8 cellular contexts compared by ENCODE assay signal in the genomic region with DNA sequence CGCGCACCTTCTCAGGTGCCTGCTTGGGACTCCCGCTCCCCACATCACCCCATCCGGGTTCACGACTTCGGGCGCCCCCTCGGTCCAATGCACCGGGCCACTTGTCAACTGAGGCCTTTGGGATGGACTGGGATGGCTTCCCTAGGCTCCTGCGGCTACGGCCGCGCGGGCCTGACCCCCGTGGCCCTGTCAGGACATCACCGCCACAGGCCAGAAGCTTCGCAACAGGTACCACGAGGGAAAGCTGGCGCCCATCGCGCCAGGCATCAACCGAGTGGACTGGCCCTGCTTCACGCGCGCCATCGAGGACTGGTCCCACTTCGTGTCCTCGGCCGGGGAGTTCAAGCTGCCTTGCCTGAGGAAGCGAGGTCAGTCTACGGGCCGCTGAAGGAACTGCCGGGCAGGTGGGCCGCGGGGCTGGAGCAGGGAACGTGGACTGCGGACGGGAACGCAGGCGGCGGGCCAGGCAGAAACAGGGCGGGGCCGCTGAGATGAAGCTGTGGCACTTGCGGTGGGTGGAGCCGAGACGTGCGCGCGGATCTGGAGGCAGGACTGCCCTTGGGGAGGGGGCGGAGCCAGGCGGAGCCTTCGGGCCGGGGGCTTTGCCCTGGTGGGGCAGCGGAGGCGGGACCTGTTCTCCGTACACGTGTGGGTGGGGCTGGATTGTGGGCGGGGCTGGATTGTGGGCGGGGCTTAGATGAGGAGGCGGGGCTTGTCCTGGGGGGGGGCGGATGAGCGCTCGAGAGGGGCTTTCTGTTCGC. TPM values are rescaled to one million over a fixed set of nuclear protein-coding genes. Genes with fewer than 3 reads are reported as not detected.
A peak's percentile ranks its signal among the peaks of the same experiment; 100 is the strongest.
DNase-seq lines count a peak whose midpoint lies in the region; ATAC-seq and TF ChIP-seq lines count a peak whose summit lies in the region.

No MANE protein-coding gene starts in this region.

- DNase-seq in NCI-H526 (lab: John Stamatoyannopoulos, UW) (peak; percentile 59 to 88), fibroblast of the aortic adventitia (ENCODE audit: low read depth) (peak; percentile 51), nephron progenitor cell (peak; percentile 99)
- DNase-seq in activated T-helper 1 cell treated with anti-CD3 and anti-CD28 coated beads, Interleukin-12 subunit alpha, Interleukin-12 subunit beta, Interleukin-2, Interleukin-4 antibody, amounts not matched to agents 30 ng/mL and 10 ng/mL and 1 ng/mL, durations not matched to agents 14 hours and 24 hours and 36 hours (ENCODE audit: low spot score) = peak; percentile 89
- DNase-seq in stimulated activated naive CD4-positive, alpha-beta T cell treated with Interleukin-2 at 50 U/mL for 16 hours (lab: John Stamatoyannopoulos, UW) = peak; percentile 89

- TF ChIP-seq CTCF in fibroblast of the aortic adventitia (IDR thresholded peaks at IDR 0.05; ENCODE audit: insufficient read depth, low read length) = no peak
- no peak for TF ChIP-seq CTCF in nephron progenitor cell (IDR thresholded peaks at IDR 0.05)

- peak overlapping the region; percentile 85 for H3K4me3 Mint-ChIP-seq in activated T-helper 1 cell treated with anti-CD3 and anti-CD28 coated beads, Interleukin-12 subunit alpha, Interleukin-12 subunit beta, Interleukin-2, Interleukin-4 antibody, amounts not matched to agents 30 ng/mL and 10 ng/mL and 1 ng/mL, durations not matched to agents 14 hours and 24 hours and 36 hours
- peak overlapping the region; percentile 86 for H3K4me3 Mint-ChIP-seq in nephron progenitor cell

- H3K27ac ChIP-seq in BLaER1 = no peak overlapping the region

- H3K27ac Mint-ChIP-seq in activated T-helper 1 cell treated with anti-CD3 and anti-CD28 coated beads, Interleukin-12 subunit alpha, Interleukin-12 subunit beta, Interleukin-2, Interleukin-4 antibody, amounts not matched to agents 30 ng/mL and 10 ng/mL and 1 ng/mL, durations not matched to agents 14 hours and 24 hours and 36 hours = no peak overlapping the region
- no peak overlapping the region for H3K27ac Mint-ChIP-seq in nephron progenitor cell

- H3K9me3 ChIP-seq in BLaER1 = no peaks in the 10 kb centered on the region

- peaks cover 11% of the 10 kb centered on the region for H3K27me3 Mint-ChIP-seq in activated T-helper 1 cell treated with anti-CD3 and anti-CD28 coated beads, Interleukin-12 subunit alpha, Interleukin-12 subunit beta, Interleukin-2, Interleukin-4 antibody, amounts not matched to agents 30 ng/mL and 10 ng/mL and 1 ng/mL, durations not matched to agents 14 hours and 24 hours and 36 hours (ENCODE audit: insufficient read depth)
- peaks cover 59% of the 10 kb centered on the region for H3K27me3 Mint-ChIP-seq in nephron progenitor cell (ENCODE audit: low read depth, poor library complexity)

- peak overlapping the region; percentile 55; the same call in 1 of the 2 replicates for H3K9ac ChIP-seq in BLaER1

- H3K4me1 ChIP-seq in BLaER1 = peaks cover 7% of the 10 kb centered on the region

- H3K4me2 ChIP-seq in BLaER1 = peak overlapping the region; percentile 86

- no peaks in the 10 kb centered on the region for H3K36me3 Mint-ChIP-seq in activated T-helper 1 cell treated with anti-CD3 and anti-CD28 coated beads, Interleukin-12 subunit alpha, Interleukin-12 subunit beta, Interleukin-2, Interleukin-4 antibody, amounts not matched to agents 30 ng/mL and 10 ng/mL and 1 ng/mL, durations not matched to agents 14 hours and 24 hours and 36 hours (ENCODE audit: low read depth)
- no peaks in the 10 kb centered on the region for H3K36me3 Mint-ChIP-seq in nephron progenitor cell (ENCODE audit: low read depth)

- H3K36me3 ChIP-seq in BLaER1 = no peaks in the 10 kb centered on the region

- ATAC-seq in GM21619 (IDR thresholded peaks at IDR 0.05; ENCODE audit: unreplicated experiment) = peak; percentile 64
- ATAC-seq in HG03571 (IDR thresholded peaks at IDR 0.05; ENCODE audit: unreplicated experiment) = no peak

- no peaks in the 10 kb centered on the region for H4K20me1 ChIP-seq in BLaER1

- no peaks in the 10 kb centered on the region for H3K27me3 ChIP-seq in BLaER1

- intact Hi-C loops in activated T-helper 1 cell treated with anti-CD3 and anti-CD28 coated beads, Interleukin-12 subunit alpha, Interleukin-12 subunit beta, Interleukin-2, Interleukin-4 antibody, amounts not matched to agents 30 ng/mL and 10 ng/mL and 1 ng/mL, durations not matched to agents 14 hours and 24 hours and 36 hours (cut with micrococcal nuclease) = loop anchor here (1.0 to 2.0 kb wide), 6 partner anchors 17 to 249 kb away; partner anchors contain the start of genes CFAP20, KATNB1, MMP15 and USB1

- H3K4me1 Mint-ChIP-seq in activated T-helper 1 cell treated with anti-CD3 and anti-CD28 coated beads, Interleukin-12 subunit alpha, Interleukin-12 subunit beta, Interleukin-2, Interleukin-4 antibody, amounts not matched to agents 30 ng/mL and 10 ng/mL and 1 ng/mL, durations not matched to agents 14 hours and 24 hours and 36 hours (ENCODE audit: low read depth) = no peaks in the 10 kb centered on the region
- peaks cover 9% of the 10 kb centered on the region for H3K4me1 Mint-ChIP-seq in nephron progenitor cell

- H3K4me3 ChIP-seq in BLaER1 = peak overlapping the region; percentile 63
- H3K4me3 ChIP-seq in fibroblast of the aortic adventitia (ENCODE audit: low read depth, low read length) = peak overlapping the region; percentile 62

- no peaks in the 10 kb centered on the region for H3K9me3 Mint-ChIP-seq in activated T-helper 1 cell treated with anti-CD3 and anti-CD28 coated beads, Interleukin-12 subunit alpha, Interleukin-12 subunit beta, Interleukin-2, Interleukin-4 antibody, amounts not matched to agents 30 ng/mL and 10 ng/mL and 1 ng/mL, durations not matched to agents 14 hours and 24 hours and 36 hours
- H3K9me3 Mint-ChIP-seq in nephron progenitor cell = no peaks in the 10 kb centered on the region

RNA-seq across cellular contexts. Expression of gene CNGB1, which starts 13.7 kb away (rescaled TPM):
- not detected in 2 replicates for total RNA-seq in activated T-helper 1 cell treated with anti-CD3 and anti-CD28 coated beads, Interleukin-12 subunit alpha, Interleukin-12 subunit beta, Interleukin-2, Interleukin-4 antibody, amounts not matched to agents 30 ng/mL and 10 ng/mL and 1 ng/mL, durations not matched to agents 14 hours and 24 hours and 36 hours
- not detected in 2 replicates for total RNA-seq in fibroblast of the aortic adventitia (ENCODE audit: low replicate concordance)

RNA-seq across cellular contexts. Expression of gene ZNF319, which starts 15.8 kb away (rescaled TPM):
- total RNA-seq in activated T-helper 1 cell treated with anti-CD3 and anti-CD28 coated beads, Interleukin-12 subunit alpha, Interleukin-12 subunit beta, Interleukin-2, Interleukin-4 antibody, amounts not matched to agents 30 ng/mL and 10 ng/mL and 1 ng/mL, durations not matched to agents 14 hours and 24 hours and 36 hours = 8.5 and 9.1 TPM in 2 replicates
- 2.3 and 4.8 TPM in 2 replicates for total RNA-seq in fibroblast of the aortic adventitia (ENCODE audit: low replicate concordance)

RNA-seq across cellular contexts. Expression of gene USB1, which starts 16.6 kb away (rescaled TPM):
- 60.8 and 63.0 TPM in 2 replicates for total RNA-seq in activated T-helper 1 cell treated with anti-CD3 and anti-CD28 coated beads, Interleukin-12 subunit alpha, Interleukin-12 subunit beta, Interleukin-2, Interleukin-4 antibody, amounts not matched to agents 30 ng/mL and 10 ng/mL and 1 ng/mL, durations not matched to agents 14 hours and 24 hours and 36 hours
- 7.0 and 15.8 TPM in 2 replicates for total RNA-seq in fibroblast of the aortic adventitia (ENCODE audit: low replicate concordance)

RNA-seq across cellular contexts. Expression of gene MMP15, which starts 40.9 kb away (rescaled TPM):
- 1.1 and 1.3 TPM in 2 replicates for total RNA-seq in activated T-helper 1 cell treated with anti-CD3 and anti-CD28 coated beads, Interleukin-12 subunit alpha, Interleukin-12 subunit beta, Interleukin-2, Interleukin-4 antibody, amounts not matched to agents 30 ng/mL and 10 ng/mL and 1 ng/mL, durations not matched to agents 14 hours and 24 hours and 36 hours
- total RNA-seq in fibroblast of the aortic adventitia (ENCODE audit: low replicate concordance) = 1.3 and 2.4 TPM in 2 replicates
